10 cellular contexts compared by ENCODE assay signal in genomic region chr15:85482896-85483295, GRCh38.
A peak's percentile ranks its signal among the peaks of the same experiment; 100 is the strongest.
DNase-seq lines count a peak whose midpoint lies in the region; ATAC-seq, FAIRE-seq and TF ChIP-seq lines count a peak whose summit lies in the region.
"Had no signal": no experiment of that assay in that cellular context is flagged by ENCODE, and none has a peak within 500 bp of the region (broad histone marks: within the 10 kb centered on the region; RNA-seq: fewer than 3 reads in every experiment).

No MANE protein-coding gene starts in this region.

- H3K4me1 ChIP-seq in gastrocnemius medialis, result peaks cover 15 to 22% of the 10 kb centered on the region in 2 donors

- no peak for TF ChIP-seq CTCF in fibroblast of pulmonary artery (IDR thresholded peaks at IDR 0.05; ENCODE audit: low read length, missing control alignments)
- TF ChIP-seq CTCF in gastrocnemius medialis (IDR thresholded peaks at IDR 0.05 in 4 of 5, conservative IDR thresholded peaks at IDR 0.05 in 1 of 5), result no peak

- no peak for TF ChIP-seq POLR2A in gastrocnemius medialis (IDR thresholded peaks at IDR 0.05)

- H3K27me3 ChIP-seq in gastrocnemius medialis, result no peaks in the 10 kb centered on the region

- DNase-seq in RCC 7860 (ENCODE audit: low spot score), result peak; percentile 81
- DNase-seq in fibroblast of pulmonary artery (ENCODE audit: low read depth), result peak; percentile 56
- DNase-seq in gastrocnemius medialis, result no peak
- no peak for DNase-seq in dermis blood vessel endothelial cell
- DNase-seq in activated CD4-positive, alpha-beta T cell treated with anti-CD3 and anti-CD28 coated beads, Interleukin-2, amount 50 U/mL, for 48 hours, result no peak
- no peak for DNase-seq in posterior vena cava (ENCODE audit: low spot score)
- DNase-seq in medulla oblongata (ENCODE audit: extremely low spot score), result no peak
- DNase-seq: head of caudate nucleus, SHP77 treated with DMSO at 0.1 percent for 48 hours had no signal

- no peaks in the 10 kb centered on the region for H3K9me3 ChIP-seq in gastrocnemius medialis

- in situ Hi-C loops in gastrocnemius medialis (cut with MboI; ENCODE audit: low sequenced_read_pairs in 4 of 4), result loop anchor here in 3 of 4 donors (10.0 to 25.0 kb wide), 4 partner anchors 204 to 354 kb away; no protein-coding TSS in a partner anchor

- no peak overlapping the region for H3K4me3 ChIP-seq in fibroblast of pulmonary artery (replicated peaks; ENCODE audit: low read depth, low read length)
- no peak overlapping the region for H3K4me3 ChIP-seq in gastrocnemius medialis

- FAIRE-seq in RCC 7860 (lab: Jason Lieb, UNC), result peak; percentile 87

- intact Hi-C loops in gastrocnemius medialis (cut with DNase I; ENCODE audit: low total_unique reads) (no loop called here), posterior vena cava (cut with DNase I) (no loop called here)

- no peaks in the 10 kb centered on the region for H3K36me3 ChIP-seq in gastrocnemius medialis

- ATAC-seq in GM18907 (IDR thresholded peaks at IDR 0.05; ENCODE audit: unreplicated experiment), result peak; percentile 51
- ATAC-seq in gastrocnemius medialis, result peak; percentile 18 to 43

- H3K27ac ChIP-seq in gastrocnemius medialis, result no peak overlapping the region

Comparison
In these comparisons a context has a peak if more than half of its experiments do, and no peak if none do; other contexts are left out.
1. DNase-seq: peak in RCC 7860 (single experiment) and fibroblast of pulmonary artery (single experiment); none in gastrocnemius medialis (0 of 2), dermis blood vessel endothelial cell (single experiment), activated CD4-positive, alpha-beta T cell treated with anti-CD3 and anti-CD28 coated beads, Interleukin-2, amount 50 U/mL, for 48 hours (0 of 2), posterior vena cava (single experiment) and medulla oblongata (single experiment).